In genomic region chr3:189353318-189353958, GRCh38 we compare ENCODE assay signal across 29 cellular contexts.
A peak's percentile ranks its signal among the peaks of the same experiment; 100 is the strongest.
DNase-seq lines count a peak whose midpoint lies in the region; ATAC-seq, FAIRE-seq and TF ChIP-seq lines count a peak whose summit lies in the region.
"Had no signal": no experiment of that assay in that cellular context is flagged by ENCODE, and none has a peak within 500 bp of the region (broad histone marks: within the 10 kb centered on the region; RNA-seq: fewer than 3 reads in every experiment).

No MANE protein-coding gene starts in this region.

- no peaks in the 10 kb centered on the region for H3K36me3 ChIP-seq in bronchial epithelial cell (ENCODE audit: control insufficient read depth, insufficient read depth, low read length)
- H3K36me3 ChIP-seq: ascending aorta, suprapubic skin had no signal

- no peak overlapping the region for H3K4me3 ChIP-seq in bronchial epithelial cell (ENCODE audit: low read depth, low read length)
- H3K4me3 ChIP-seq: ascending aorta, GM23248, lung, suprapubic skin had no signal

- H3K9me3 Mint-ChIP-seq in type B pancreatic cell: peaks cover 3% of the 10 kb centered on the region
- peaks cover 4% of the 10 kb centered on the region for H3K9me3 Mint-ChIP-seq in activated T-helper 1 cell treated with anti-CD3 and anti-CD28 coated beads, Interleukin-12 subunit alpha, Interleukin-12 subunit beta, Interleukin-2, Interleukin-4 antibody, amounts not matched to agents 30 ng/mL and 10 ng/mL and 1 ng/mL, durations not matched to agents 14 hours and 24 hours and 36 hours
- H3K9me3 Mint-ChIP-seq in T-helper 2 cell treated with Interferon-gamma antibody and Interleukin-4, amounts not matched to agents 5 μg/mL and 100 μg/mL, for 36 hours: no peaks in the 10 kb centered on the region
- H3K9me3 Mint-ChIP-seq: activated B cell treated with CpG ODN at 0.5 μM for 24 hours; activated T-cell treated with anti-CD3 and anti-CD28 coated beads, Interleukin-2, amount 50 U/mL, for 24 hours; effector memory CD8-positive, alpha-beta T cell; nephron progenitor cell had no signal

- H3K27ac Mint-ChIP-seq in type B pancreatic cell: peak overlapping the region; percentile 80
- no peak overlapping the region for H3K27ac Mint-ChIP-seq in activated T-helper 1 cell treated with anti-CD3 and anti-CD28 coated beads, Interleukin-12 subunit alpha, Interleukin-12 subunit beta, Interleukin-2, Interleukin-4 antibody, amounts not matched to agents 30 ng/mL and 10 ng/mL and 1 ng/mL, durations not matched to agents 14 hours and 24 hours and 36 hours
- H3K27ac Mint-ChIP-seq in T-helper 2 cell treated with Interferon-gamma antibody and Interleukin-4, amounts not matched to agents 5 μg/mL and 100 μg/mL, for 36 hours: no peak overlapping the region
- H3K27ac Mint-ChIP-seq: activated B cell treated with CpG ODN at 0.5 μM for 24 hours; activated T-cell treated with anti-CD3 and anti-CD28 coated beads, Interleukin-2, amount 50 U/mL, for 24 hours; effector memory CD8-positive, alpha-beta T cell; nephron progenitor cell had no signal

- H3K27me3 Mint-ChIP-seq in type B pancreatic cell: no peaks in the 10 kb centered on the region
- H3K27me3 Mint-ChIP-seq in activated T-helper 1 cell treated with anti-CD3 and anti-CD28 coated beads, Interleukin-12 subunit alpha, Interleukin-12 subunit beta, Interleukin-2, Interleukin-4 antibody, amounts not matched to agents 30 ng/mL and 10 ng/mL and 1 ng/mL, durations not matched to agents 14 hours and 24 hours and 36 hours (ENCODE audit: insufficient read depth): no peaks in the 10 kb centered on the region
- H3K27me3 Mint-ChIP-seq in T-helper 2 cell treated with Interferon-gamma antibody and Interleukin-4, amounts not matched to agents 5 μg/mL and 100 μg/mL, for 36 hours (ENCODE audit: low read depth): no peaks in the 10 kb centered on the region
- H3K27me3 Mint-ChIP-seq: activated B cell treated with CpG ODN at 0.5 μM for 24 hours; activated T-cell treated with anti-CD3 and anti-CD28 coated beads, Interleukin-2, amount 50 U/mL, for 24 hours; effector memory CD8-positive, alpha-beta T cell had no signal

- TF ChIP-seq CTCF in bronchial epithelial cell (IDR thresholded peaks at IDR 0.05; ENCODE audit: insufficient read depth, low read length, severe bottlenecking): no peak
- TF ChIP-seq CTCF in type B pancreatic cell (conservative IDR thresholded peaks at IDR 0.05): no peak

- ATAC-seq in left colon: peak; percentile 62
- ATAC-seq in GM21390 (IDR thresholded peaks at IDR 0.05; ENCODE audit: unreplicated experiment): no peak
- ATAC-seq: effector memory CD8-positive, alpha-beta T cell had no signal

- peaks cover 4% of the 10 kb centered on the region for H3K36me3 Mint-ChIP-seq in type B pancreatic cell
- H3K36me3 Mint-ChIP-seq in activated T-helper 1 cell treated with anti-CD3 and anti-CD28 coated beads, Interleukin-12 subunit alpha, Interleukin-12 subunit beta, Interleukin-2, Interleukin-4 antibody, amounts not matched to agents 30 ng/mL and 10 ng/mL and 1 ng/mL, durations not matched to agents 14 hours and 24 hours and 36 hours (ENCODE audit: low read depth): peaks cover 3% of the 10 kb centered on the region
- H3K36me3 Mint-ChIP-seq in T-helper 2 cell treated with Interferon-gamma antibody and Interleukin-4, amounts not matched to agents 5 μg/mL and 100 μg/mL, for 36 hours (ENCODE audit: low read depth): peaks cover 10% of the 10 kb centered on the region

- H3K27me3 ChIP-seq in bronchial epithelial cell (ENCODE audit: control insufficient read depth, insufficient read depth, low read length): no peaks in the 10 kb centered on the region
- H3K27me3 ChIP-seq: ascending aorta, suprapubic skin had no signal

- H3K4me3 Mint-ChIP-seq in type B pancreatic cell: peak overlapping the region; percentile 35
- H3K4me3 Mint-ChIP-seq in activated T-helper 1 cell treated with anti-CD3 and anti-CD28 coated beads, Interleukin-12 subunit alpha, Interleukin-12 subunit beta, Interleukin-2, Interleukin-4 antibody, amounts not matched to agents 30 ng/mL and 10 ng/mL and 1 ng/mL, durations not matched to agents 14 hours and 24 hours and 36 hours: no peak overlapping the region
- no peak overlapping the region for H3K4me3 Mint-ChIP-seq in T-helper 2 cell treated with Interferon-gamma antibody and Interleukin-4, amounts not matched to agents 5 μg/mL and 100 μg/mL, for 36 hours
- H3K4me3 Mint-ChIP-seq: activated B cell treated with CpG ODN at 0.5 μM for 24 hours; activated T-cell treated with anti-CD3 and anti-CD28 coated beads, Interleukin-2, amount 50 U/mL, for 24 hours; effector memory CD8-positive, alpha-beta T cell; nephron progenitor cell had no signal

- H3K4me1 Mint-ChIP-seq in type B pancreatic cell (ENCODE audit: unreplicated experiment): peaks cover 22% of the 10 kb centered on the region
- H3K4me1 Mint-ChIP-seq in activated T-helper 1 cell treated with anti-CD3 and anti-CD28 coated beads, Interleukin-12 subunit alpha, Interleukin-12 subunit beta, Interleukin-2, Interleukin-4 antibody, amounts not matched to agents 30 ng/mL and 10 ng/mL and 1 ng/mL, durations not matched to agents 14 hours and 24 hours and 36 hours (ENCODE audit: low read depth): peaks cover 21% of the 10 kb centered on the region
- H3K4me1 Mint-ChIP-seq in T-helper 2 cell treated with Interferon-gamma antibody and Interleukin-4, amounts not matched to agents 5 μg/mL and 100 μg/mL, for 36 hours (ENCODE audit: low read depth): peaks cover 25% of the 10 kb centered on the region
- H3K4me1 Mint-ChIP-seq: activated B cell treated with CpG ODN at 0.5 μM for 24 hours had no signal

- peak; percentile 55 for DNase-seq in NCI-H748 (lab: John Stamatoyannopoulos, UW; ENCODE audit: unreplicated experiment)
- DNase-seq in NCI-H748 treated with DMSO at 0.1 percent for 48 hours (lab: John Stamatoyannopoulos, UW): no peak
- peak; percentile 90 for DNase-seq in bronchial epithelial cell (ENCODE audit: low read depth)
- DNase-seq in left colon: no peak
- no peak for DNase-seq in type B pancreatic cell (ENCODE audit: extremely low spot score, unreplicated experiment)
- no peak for DNase-seq in activated T-helper 1 cell treated with anti-CD3 and anti-CD28 coated beads, Interleukin-12 subunit alpha, Interleukin-12 subunit beta, Interleukin-2, Interleukin-4 antibody, amounts not matched to agents 30 ng/mL and 10 ng/mL and 1 ng/mL, durations not matched to agents 14 hours and 24 hours and 36 hours (ENCODE audit: low spot score)
- DNase-seq in T-helper 2 cell treated with Interferon-gamma antibody and Interleukin-4, amounts not matched to agents 5 μg/mL and 100 μg/mL, for 36 hours (ENCODE audit: low spot score): no peak
- DNase-seq: 8988T; activated B cell treated with CpG ODN at 0.5 μM for 24 hours; activated CD4-positive, alpha-beta T cell treated with anti-CD3 and anti-CD28 coated beads, Interleukin-2, amount 50 U/mL, for 1 hour; activated gamma-delta T cell treated with Interleukin-2 at 50 U/mL for 16 hours; activated T-cell treated with anti-CD3 and anti-CD28 coated beads, Interleukin-2, amount 50 U/mL, for 24 hours; effector memory CD8-positive, alpha-beta T cell; foreskin fibroblast; GM23248; head of caudate nucleus; IMR-90; kidney glomerular epithelial cell; NCI-H187; NCI-H2171 treated with DMSO at 0.1 percent for 48 hours; NCI-H510A; nephron progenitor cell; retina; SHP77 treated with DMSO at 0.1 percent for 48 hours; stimulated activated naive CD4-positive, alpha-beta T cell had no signal

- intact Hi-C loops in left colon (cut with DNase I, micrococcal nuclease): no loop called here
- intact Hi-C loops in activated T-helper 1 cell treated with anti-CD3 and anti-CD28 coated beads, Interleukin-12 subunit alpha, Interleukin-12 subunit beta, Interleukin-2, Interleukin-4 antibody, amounts not matched to agents 30 ng/mL and 10 ng/mL and 1 ng/mL, durations not matched to agents 14 hours and 24 hours and 36 hours (cut with micrococcal nuclease): no loop called here

- FAIRE-seq in bronchial epithelial cell (lab: Jason Lieb, UNC): peak; percentile 89

Comparison
In these comparisons a context has a peak if more than half of its experiments do, and no peak if none do; other contexts are left out.
1. DNase-seq: peak in NCI-H748 (single experiment) and bronchial epithelial cell (single experiment); none in NCI-H748 treated with DMSO at 0.1 percent for 48 hours (single experiment), left colon (0 of 2), type B pancreatic cell (single experiment), activated T-helper 1 cell treated with anti-CD3 and anti-CD28 coated beads, Interleukin-12 subunit alpha, Interleukin-12 subunit beta, Interleukin-2, Interleukin-4 antibody, amounts not matched to agents 30 ng/mL and 10 ng/mL and 1 ng/mL, durations not matched to agents 14 hours and 24 hours and 36 hours (single experiment) and T-helper 2 cell treated with Interferon-gamma antibody and Interleukin-4, amounts not matched to agents 5 μg/mL and 100 μg/mL, for 36 hours (single experiment).